Comparison of ENCODE assay signal across 20 cellular contexts in genomic region chr16:65717006-65717720, GRCh38.
DNase-seq lines count a peak whose midpoint lies in the region; ATAC-seq, FAIRE-seq and TF ChIP-seq lines count a peak whose summit lies in the region.
"Had no signal": no experiment of that assay in that cellular context is flagged by ENCODE, and none has a peak within 500 bp of the region (broad histone marks: within the 10 kb centered on the region; RNA-seq: fewer than 3 reads in every experiment).

No MANE protein-coding gene starts in this region.

- H3K4me3 ChIP-seq in GM12878 (no peak overlapping the region), dorsolateral prefrontal cortex (no peak overlapping the region)
- H3K4me3 ChIP-seq: A549 had no signal

- RAD21 ChIA-PET in GM12878 (lab: Charles Lee; ENCODE audit: unreplicated experiment) = no interaction called here

- no peak overlapping the region for H2AFZ ChIP-seq in GM12878 (ENCODE audit: control insufficient read depth, low read depth, low read length)

- CTCF ChIA-PET in GM12878 (lab: Yijun Ruan, JAX) = no interaction called here

- H3K79me2 ChIP-seq in GM12878 (ENCODE audit: control insufficient read depth, insufficient read depth, low read length) = no peaks in the 10 kb centered on the region

- no peak overlapping the region for H3K9ac ChIP-seq in GM12878 (ENCODE audit: control insufficient read depth, insufficient read depth, low read length)

- H3K27ac ChIP-seq in GM12878 (ENCODE audit: control insufficient read depth, insufficient read depth) (no peak overlapping the region), dorsolateral prefrontal cortex (no peak overlapping the region)
- H3K27ac ChIP-seq: 22Rv1, A549, C4-2B had no signal

- no peak for TF ChIP-seq EP300 in GM12878 (IDR thresholded peaks at IDR 0.05; ENCODE audit: borderline replicate concordance in 1 of 2, control insufficient read depth in 1 of 2, low read depth in 2 of 2, low read length in 2 of 2)

- H3K27ac Mint-ChIP-seq in nephron (peak overlapping the region; percentile 8 to 58 (median 32)), endothelial cell (ENCODE audit: unreplicated experiment) (no peak overlapping the region)
- H3K27ac Mint-ChIP-seq: CD4-positive, alpha-beta T cell; H9 had no signal

- H3K36me3 ChIP-seq in GM12878 (ENCODE audit: control insufficient read depth in 2 of 2, insufficient read depth in 2 of 2, low read length in 1 of 2) = no peaks in the 10 kb centered on the region

- ATAC-seq in GM12878 (no peak), esophagus mucosa (no peak)
- ATAC-seq: A549, HepG2 had no signal

- no peak overlapping the region for H3K4me2 ChIP-seq in GM12878 (ENCODE audit: control insufficient read depth, insufficient read depth)
- H3K4me2 ChIP-seq: A549 had no signal

- H4K20me1 ChIP-seq in GM12878 (ENCODE audit: control insufficient read depth, insufficient read depth) = no peaks in the 10 kb centered on the region

- H3K36me3 Mint-ChIP-seq in nephron (ENCODE audit: low read depth) (no peaks in the 10 kb centered on the region), endothelial cell (ENCODE audit: low read depth, unreplicated experiment) (no peaks in the 10 kb centered on the region)

- H3K27me3 ChIP-seq in GM12878 (replicated peaks in 1 of 2; ENCODE audit: control insufficient read depth in 2 of 2, insufficient read depth in 2 of 2, low read length in 1 of 2) = no peaks in the 10 kb centered on the region
- H3K27me3 ChIP-seq in dorsolateral prefrontal cortex = peaks cover 0 to 9% (median 0%) of the 10 kb centered on the region in 45 donors

- DNase-seq in NOMO-1 treated with DMSO at 0.1 percent for 48 hours (lab: John Stamatoyannopoulos, UW; ENCODE audit: unreplicated experiment) (peak; percentile 11), NOMO-1 treated with dmso at 0.1 percent for 144 hours (lab: John Stamatoyannopoulos, UW; ENCODE audit: unreplicated experiment) (no peak), GM12878 (ENCODE audit: low read depth, low spot score) (no peak), endothelial cell (ENCODE audit: low spot score) (no peak), dorsolateral prefrontal cortex (no peak)
- no peak for DNase-seq in stimulated activated CD4-positive, alpha-beta T cell treated with anti-CD3 and anti-CD28 coated beads, Interleukin-12 subunit alpha, Interleukin-12 subunit beta, amount 100 ng/mL, for 4 hours
- DNase-seq: AML-193; CD4-positive, alpha-beta T cell; DMS153; DMS79; GDM1; H9 had no signal

- H3K9me3 Mint-ChIP-seq in nephron (no peaks in the 10 kb centered on the region), endothelial cell (ENCODE audit: unreplicated experiment) (no peaks in the 10 kb centered on the region)
- H3K9me3 Mint-ChIP-seq: CD4-positive, alpha-beta T cell; H9 had no signal

- no peak for TF ChIP-seq POLR2A in GM12878 (IDR thresholded peaks at IDR 0.05; ENCODE audit: low read depth, low read length)

- POLR2A ChIA-PET in GM12878 (lab: Charles Lee) = no interaction called here

- no peak overlapping the region for H3K4me3 Mint-ChIP-seq in nephron
- H3K4me3 Mint-ChIP-seq in endothelial cell (ENCODE audit: unreplicated experiment) = no peak overlapping the region
- H3K4me3 Mint-ChIP-seq: CD4-positive, alpha-beta T cell; H9 had no signal

- no peak for FAIRE-seq in GM12878 (lab: Jason Lieb, UNC)
- FAIRE-seq: A549, GM19239, H1, HepG2 had no signal

- H3K27me3 Mint-ChIP-seq in nephron (ENCODE audit: low read depth) (no peaks in the 10 kb centered on the region), endothelial cell (ENCODE audit: unreplicated experiment) (peaks cover 5% of the 10 kb centered on the region)
- H3K27me3 Mint-ChIP-seq: CD4-positive, alpha-beta T cell had no signal

- SMC1A ChIA-PET in GM12878 (lab: Charles Lee; ENCODE audit: uncharacterized antibody, unreplicated experiment) = no interaction called here

- H3K4me1 ChIP-seq in GM12878 (ENCODE audit: control insufficient read depth, insufficient read depth, low read length) = no peaks in the 10 kb centered on the region
- H3K4me1 ChIP-seq: A549 had no signal

- H3K9me3 ChIP-seq in GM12878 (replicated peaks; ENCODE audit: control insufficient read depth, insufficient read depth, low read length) = no peaks in the 10 kb centered on the region
- H3K9me3 ChIP-seq: A549 had no signal

- H3K4me1 Mint-ChIP-seq in nephron (peaks cover 21% of the 10 kb centered on the region), endothelial cell (ENCODE audit: unreplicated experiment) (peaks cover 7% of the 10 kb centered on the region)

- WGBS in GM12878 (ENCODE audit: insufficient coverage, insufficient replicate concordance, low lambda C conversion rate, missing lambda C conversion rate) = 6% methylated on average over 7 of the region's 7 CpGs

- no peak for TF ChIP-seq RAD21 in GM12878 (IDR thresholded peaks at IDR 0.05; ENCODE audit: insufficient read depth, low read depth, low read length)

- no TSS peak for BruUV-seq in GM12878 (replicated peaks; lab: Mats Ljungman, UMichigan)

- intact Hi-C loops in GM12878 (cut with micrococcal nuclease; ENCODE audit: unreplicated experiment) (no loop called here), dorsolateral prefrontal cortex (cut with DNase I) (no loop called here)

- in situ Hi-C loops in GM12878 (cut with MboI) = no loop called here

- TF ChIP-seq CTCF in GM12878 (IDR thresholded peaks at IDR 0.05 in 2 of 3, conservative IDR thresholded peaks at IDR 0.05 in 1 of 3; ENCODE audit: control insufficient read depth in 2 of 3, extremely low read depth in 1 of 3, insufficient read depth in 1 of 3, low read depth in 3 of 3, low read length in 3 of 3) = no peak
- no peak for TF ChIP-seq CTCF in nephron (IDR thresholded peaks at IDR 0.05; ENCODE audit: unreplicated experiment in 3 of 3)
- no peak for TF ChIP-seq CTCF in endothelial cell (IDR thresholded peaks at IDR 0.05; ENCODE audit: unreplicated experiment)
- no peak for TF ChIP-seq CTCF in dorsolateral prefrontal cortex (IDR thresholded peaks at IDR 0.05 in 54 of 56, conservative IDR thresholded peaks at IDR 0.05 in 2 of 56; ENCODE audit: low read depth in 1 of 56, partially characterized antibody in 56 of 56)

TF ChIP-seq in GM12878, 131 proteins besides CTCF, POLR2A, EP300 and RAD21:
- TF ChIP-seq, protein P1, sequence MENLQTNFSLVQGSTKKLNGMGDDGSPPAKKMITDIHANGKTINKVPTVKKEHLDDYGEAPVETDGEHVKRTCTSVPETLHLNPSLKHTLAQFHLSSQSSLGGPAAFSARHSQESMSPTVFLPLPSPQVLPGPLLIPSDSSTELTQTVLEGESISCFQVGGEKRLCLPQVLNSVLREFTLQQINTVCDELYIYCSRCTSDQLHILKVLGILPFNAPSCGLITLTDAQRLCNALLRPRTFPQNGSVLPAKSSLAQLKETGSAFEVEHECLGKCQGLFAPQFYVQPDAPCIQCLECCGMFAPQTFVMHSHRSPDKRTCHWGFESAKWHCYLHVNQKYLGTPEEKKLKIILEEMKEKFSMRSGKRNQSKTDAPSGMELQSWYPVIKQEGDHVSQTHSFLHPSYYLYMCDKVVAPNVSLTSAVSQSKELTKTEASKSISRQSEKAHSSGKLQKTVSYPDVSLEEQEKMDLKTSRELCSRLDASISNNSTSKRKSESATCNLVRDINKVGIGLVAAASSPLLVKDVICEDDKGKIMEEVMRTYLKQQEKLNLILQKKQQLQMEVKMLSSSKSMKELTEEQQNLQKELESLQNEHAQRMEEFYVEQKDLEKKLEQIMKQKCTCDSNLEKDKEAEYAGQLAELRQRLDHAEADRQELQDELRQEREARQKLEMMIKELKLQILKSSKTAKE (IDR thresholded peaks at IDR 0.05; ENCODE audit: low read depth, poor library complexity, severe bottlenecking) = no peak
- peak; percentile 32; the same call in 1 of the 2 replicates for TF ChIP-seq JUNB (IDR thresholded peaks at IDR 0.05)
- no peak for TF ChIP-seq RELA (IDR thresholded peaks at IDR 0.05; ENCODE audit: borderline replicate concordance, partially characterized antibody)
- TF ChIP-seq ZNF687 (IDR thresholded peaks at IDR 0.05) = no peak
- TF ChIP-seq GATAD2B (conservative IDR thresholded peaks at IDR 0.05; ENCODE audit: low read depth) = no peak
